ENCODE assay signal across 1 cellular context in the genomic region with DNA sequence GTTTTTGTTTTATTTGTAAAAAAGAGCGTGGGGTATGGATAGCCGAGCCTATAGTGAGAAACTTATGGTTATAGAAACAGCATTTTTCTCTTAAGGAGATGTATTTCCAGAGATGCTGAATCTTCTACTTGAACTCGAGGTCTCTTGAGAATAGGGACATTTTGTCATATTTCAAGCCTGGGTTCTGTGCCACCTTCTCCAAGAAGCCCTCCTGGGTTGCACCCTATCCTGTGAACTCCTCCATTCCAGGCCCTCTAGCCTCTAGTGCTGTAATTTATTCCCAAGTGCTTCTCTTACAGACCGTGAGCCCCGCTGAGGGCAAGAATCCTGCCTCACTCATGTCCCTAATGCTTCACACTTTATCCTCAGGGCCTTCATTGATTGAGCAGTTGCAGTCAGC.
TF ChIP-seq lines count a peak whose summit lies in the region.

No MANE protein-coding gene starts in this region.

TF ChIP-seq in H1, 55 proteins besides CTCF, POLR2A, EP300 and RAD21:
- no peak for TF ChIP-seq MAFK (IDR thresholded peaks at IDR 0.05; ENCODE audit: low read depth, low read length)
- no peak for TF ChIP-seq FOSL1 (IDR thresholded peaks at IDR 0.05; ENCODE audit: insufficient read depth, low read depth, low read length)
- no peak for TF ChIP-seq NANOG (IDR thresholded peaks at IDR 0.05; ENCODE audit: insufficient read depth, low read depth, low read length, poor library complexity, severe bottlenecking)
- TF ChIP-seq RNF2 (IDR thresholded peaks at IDR 0.05; ENCODE audit: borderline replicate concordance, low read depth, low read length, missing control alignments, poor library complexity, severe bottlenecking), result no peak
- TF ChIP-seq KDM1A (IDR thresholded peaks at IDR 0.05; ENCODE audit: borderline replicate concordance, low read length), result no peak
- no peak for TF ChIP-seq EZH2 (IDR thresholded peaks at IDR 0.05; ENCODE audit: low read depth, low read length, severe bottlenecking)
- no peak for TF ChIP-seq SIN3A (conservative IDR thresholded peaks at IDR 0.05 in 1 of 2, IDR thresholded peaks at IDR 0.05 in 1 of 2; ENCODE audit: low read depth in 1 of 2, low read length in 2 of 2)
